12 cellular contexts compared by ENCODE assay signal in genomic region chr6:102813489-102814275, GRCh38.
"Had no signal": no experiment of that assay in that cellular context is flagged by ENCODE, and none has a peak within 500 bp of the region (broad histone marks: within the 10 kb centered on the region; RNA-seq: fewer than 3 reads in every experiment).

No MANE protein-coding gene starts in this region.

- H3K27me3 ChIP-seq: gastrocnemius medialis, sigmoid colon, suprapubic skin, upper lobe of left lung had no signal

- H3K4me1 ChIP-seq: gastrocnemius medialis, sigmoid colon, suprapubic skin, upper lobe of left lung had no signal

- H3K4me3 ChIP-seq: gastrocnemius medialis, sigmoid colon, suprapubic skin, upper lobe of left lung had no signal

- DNase-seq: activated CD4-positive, alpha-beta memory T cell treated with anti-CD3 and anti-CD28 coated beads, Interleukin-2, amount 10 ng/mL, durations not matched to agents 7 days and 5 days; activated gamma-delta T cell treated with Interleukin-2 at 50 U/mL for 16 hours; activated naive CD8-positive, alpha-beta T cell treated with anti-CD3 and anti-CD28 coated beads for 36 hours; activated T-cell treated with anti-CD3 and anti-CD28 coated beads, Interleukin-2, amount 50 U/mL, for 48 hours; anterior cingulate cortex; gastrocnemius medialis; nucleus accumbens; sigmoid colon; stimulated activated naive CD4-positive, alpha-beta T cell; T1000; upper lobe of left lung had no signal

- H3K27ac ChIP-seq: gastrocnemius medialis, sigmoid colon, suprapubic skin, upper lobe of left lung had no signal

- H3K9me3 ChIP-seq: gastrocnemius medialis, suprapubic skin, upper lobe of left lung had no signal

- H3K36me3 ChIP-seq: gastrocnemius medialis, sigmoid colon, suprapubic skin, upper lobe of left lung had no signal
